In genomic region chr6:167893416-167893815, GRCh38 we compare ENCODE assay signal across 10 cellular contexts.
DNase-seq lines count a peak whose midpoint lies in the region; ATAC-seq and TF ChIP-seq lines count a peak whose summit lies in the region.
"Had no signal": no experiment of that assay in that cellular context is flagged by ENCODE, and none has a peak within 500 bp of the region (broad histone marks: within the 10 kb centered on the region; RNA-seq: fewer than 3 reads in every experiment).

No MANE protein-coding gene starts in this region.

- H3K23ac ChIP-seq in mesenchymal stem cell (ENCODE audit: low read length in 2 of 2): no peak overlapping the region

- H3K4me3 Mint-ChIP-seq in WTC11: no peak overlapping the region
- H3K4me3 Mint-ChIP-seq: dendritic cell treated with granulocyte-macrophage colony-stimulating factor and Interleukin-4, amounts not matched to agents 40 ng/mL and 50 ng/mL, for 4 days had no signal

- DNase-seq in WTC11 (ENCODE audit: low spot score) (no peak), mesenchymal stem cell (peak; percentile 29), NCI-H510A (lab: John Stamatoyannopoulos, UW) (no peak), CD1c-positive myeloid dendritic cell (ENCODE audit: extremely low spot score) (no peak)
- no peak for DNase-seq in stimulated activated CD4-positive, alpha-beta T cell treated with anti-CD3 and anti-CD28 coated beads, Interleukin-1b, Interleukin-23, amount 100 ng/mL, for 48 hours
- DNase-seq: NCI-H1930 had no signal

- peaks cover 5% of the 10 kb centered on the region for H3K79me1 ChIP-seq in mesenchymal stem cell (replicated peaks; ENCODE audit: low read length, poor library complexity, severe bottlenecking)

- H3K18ac ChIP-seq in mesenchymal stem cell (ENCODE audit: low read depth in 1 of 2, low read length in 2 of 2): no peak overlapping the region

- no peak overlapping the region for H3K14ac ChIP-seq in mesenchymal stem cell (ENCODE audit: low read length in 2 of 2)

- no peak overlapping the region for H2BK15ac ChIP-seq in mesenchymal stem cell (ENCODE audit: low read depth, poor library complexity, severe bottlenecking)

- ATAC-seq in GM19452 (IDR thresholded peaks at IDR 0.05; ENCODE audit: unreplicated experiment): peak; percentile 92
- peak; percentile 69 for ATAC-seq in HG03066 (IDR thresholded peaks at IDR 0.05; ENCODE audit: low read depth, unreplicated experiment)
- peak; percentile 63 for ATAC-seq in WTC11
- no peak for ATAC-seq in GM21515 (IDR thresholded peaks at IDR 0.05; ENCODE audit: unreplicated experiment)

- H3K36me3 Mint-ChIP-seq in WTC11: peaks cover 15% of the 10 kb centered on the region

- no peaks in the 10 kb centered on the region for H3K9me3 ChIP-seq in mesenchymal stem cell (ENCODE audit: control insufficient read depth, low read length)

- peaks cover 4% of the 10 kb centered on the region for H3K4me1 Mint-ChIP-seq in WTC11

- H3K4me2 ChIP-seq in mesenchymal stem cell (ENCODE audit: low read length, poor library complexity, severe bottlenecking): no peak overlapping the region

- WGBS in mesenchymal stem cell: 87% methylated on average over 5 of the region's 5 CpGs

- no peak overlapping the region for H4K91ac ChIP-seq in mesenchymal stem cell (ENCODE audit: low read length)

- peaks cover 6% of the 10 kb centered on the region for H3K4me1 ChIP-seq in mesenchymal stem cell (ENCODE audit: control insufficient read depth, insufficient read depth, low read depth, low read length)

- no peak overlapping the region for H2BK5ac ChIP-seq in mesenchymal stem cell (ENCODE audit: low read depth, low read length, poor library complexity, severe bottlenecking)

- POLR2A ChIA-PET in WTC11 (lab: Charles Lee): interaction anchor here (1.8 kb wide), 1 partner anchor 66 kb away, joined by 4 read pairs; the partner anchor contains the start of gene AFDN

- H3K27me3 ChIP-seq in mesenchymal stem cell (ENCODE audit: control insufficient read depth in 1 of 2, insufficient read depth in 1 of 2, low read length in 2 of 2): no peaks in the 10 kb centered on the region

- H3K9ac ChIP-seq in mesenchymal stem cell (ENCODE audit: low read length): no peak overlapping the region

- TF ChIP-seq CTCF in WTC11 (IDR thresholded peaks at IDR 0.05): no peak

- H2AK5ac ChIP-seq in mesenchymal stem cell (ENCODE audit: low read length, severe bottlenecking): no peak overlapping the region

- CTCF ChIA-PET in WTC11 (lab: Charles Lee): no interaction called here

- no peak overlapping the region for H4K8ac ChIP-seq in mesenchymal stem cell (ENCODE audit: low read length)

- H3K9me3 Mint-ChIP-seq in WTC11: no peaks in the 10 kb centered on the region
- H3K9me3 Mint-ChIP-seq: dendritic cell treated with granulocyte-macrophage colony-stimulating factor and Interleukin-4, amounts not matched to agents 40 ng/mL and 50 ng/mL, for 4 days had no signal

- H2AFZ ChIP-seq in mesenchymal stem cell (ENCODE audit: low read depth, low read length): no peak overlapping the region

- peaks cover 0 to 18% of the 10 kb centered on the region in 2 experiments for H3K36me3 ChIP-seq in mesenchymal stem cell (ENCODE audit: control insufficient read depth in 1 of 2, insufficient read depth in 2 of 2, low read depth in 1 of 2, low read length in 2 of 2)

- H3K4ac ChIP-seq in mesenchymal stem cell (ENCODE audit: low read depth in 1 of 2, low read length in 2 of 2): no peak overlapping the region

- no peak overlapping the region for H3K4me3 ChIP-seq in mesenchymal stem cell (ENCODE audit: insufficient read depth in 1 of 2, low read depth in 1 of 2, low read length in 2 of 2)

- no peaks in the 10 kb centered on the region for H3K27me3 Mint-ChIP-seq in WTC11 (ENCODE audit: low read depth)
- H3K27me3 Mint-ChIP-seq: dendritic cell treated with granulocyte-macrophage colony-stimulating factor and Interleukin-4, amounts not matched to agents 40 ng/mL and 50 ng/mL, for 4 days had no signal

- no peak overlapping the region for H3K27ac Mint-ChIP-seq in WTC11
- H3K27ac Mint-ChIP-seq: dendritic cell treated with granulocyte-macrophage colony-stimulating factor and Interleukin-4, amounts not matched to agents 40 ng/mL and 50 ng/mL, for 4 days had no signal

- H2BK120ac ChIP-seq in mesenchymal stem cell (ENCODE audit: low read depth, low read length): no peak overlapping the region

- no peak overlapping the region for H3K27ac ChIP-seq in mesenchymal stem cell (ENCODE audit: low read length, poor library complexity, severe bottlenecking)

- no peak overlapping the region for H2BK12ac ChIP-seq in mesenchymal stem cell (ENCODE audit: low read length in 2 of 2)

TF ChIP-seq in WTC11, 78 proteins besides CTCF, POLR2A, EP300 and RAD21:
- TF ChIP-seq SMAD4 (CRISPR knock-in tag; IDR thresholded peaks at IDR 0.05) (no peak), GTF2I (CRISPR knock-in tag; conservative IDR thresholded peaks at IDR 0.05) (no peak), ZNF121 (CRISPR knock-in tag; IDR thresholded peaks at IDR 0.05) (no peak)
TF ChIP-seq in WTC11: peak in this region for 0.
